ENCODE assay signal across 16 cellular contexts in the genomic region with DNA sequence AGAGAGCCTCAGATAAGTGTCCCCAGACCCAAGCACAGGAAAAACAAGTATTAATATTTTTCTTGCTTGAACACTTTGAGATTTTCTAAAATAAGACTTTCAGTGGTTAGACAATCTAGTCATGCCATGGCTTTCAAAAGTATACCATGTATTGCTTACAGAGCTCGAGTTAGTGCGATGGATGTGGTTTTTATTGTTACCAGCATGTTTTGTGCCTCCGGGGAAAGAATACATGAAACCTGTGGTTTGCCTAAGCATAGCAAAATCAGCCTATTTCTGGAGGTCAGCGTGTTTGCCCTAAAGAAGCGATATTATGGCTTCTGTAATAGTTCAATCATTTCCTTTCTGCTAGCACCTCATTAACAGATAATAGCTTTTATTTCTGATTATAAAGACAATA. TPM values are rescaled to one million over a fixed set of nuclear protein-coding genes. Genes with fewer than 3 reads are reported as not detected.
DNase-seq lines count a peak whose midpoint lies in the region; ATAC-seq and TF ChIP-seq lines count a peak whose summit lies in the region.
"Had no signal": no experiment of that assay in that cellular context is flagged by ENCODE, and none has a peak within 500 bp of the region (broad histone marks: within the 10 kb centered on the region; RNA-seq: fewer than 3 reads in every experiment).

No MANE protein-coding gene starts in this region.

- no peaks in the 10 kb centered on the region for H3K9me2 ChIP-seq in PC-3 (replicated peaks; ENCODE audit: low read length)

- H3K4me3 ChIP-seq in right cardiac atrium (ENCODE audit: low read length) (no peak overlapping the region), PC-3 (ENCODE audit: low read length) (no peak overlapping the region)

- no peak overlapping the region for H3K9ac ChIP-seq in PC-3 (ENCODE audit: low read length)

- no peaks in the 10 kb centered on the region for H3K9me3 Mint-ChIP-seq in immature natural killer cell
- H3K9me3 Mint-ChIP-seq: dendritic cell treated with granulocyte-macrophage colony-stimulating factor and Interleukin-4, amounts not matched to agents 40 ng/mL and 50 ng/mL, for 4 days had no signal

- H3K36me3 Mint-ChIP-seq in immature natural killer cell: no peaks in the 10 kb centered on the region

- no TSS peak for BruUV-seq in PC-3 (replicated peaks; lab: Mats Ljungman, UMichigan)

- no peak for TF ChIP-seq CTCF in PC-3 (conservative IDR thresholded peaks at IDR 0.05; ENCODE audit: low read depth, low read length)

- CTCF ChIA-PET in PC-3 (lab: Charles Lee): no interaction called here

- H3K4me1 ChIP-seq in right cardiac atrium (ENCODE audit: control insufficient read depth, insufficient read depth, low read length) (peaks cover 19% of the 10 kb centered on the region), PC-3 (ENCODE audit: insufficient read depth, low read length) (peaks cover 56% of the 10 kb centered on the region)

- ATAC-seq in GM18499 (IDR thresholded peaks at IDR 0.05; ENCODE audit: insufficient read depth, unreplicated experiment) (peak; percentile 70), GM19467 (IDR thresholded peaks at IDR 0.05; ENCODE audit: unreplicated experiment) (peak; percentile 63), HG03354 (IDR thresholded peaks at IDR 0.05; ENCODE audit: poor library complexity, severe bottlenecking, unreplicated experiment) (peak; percentile 53), right cardiac atrium (no peak), PC-3 (no peak)
- ATAC-seq: esophagus mucosa had no signal

- H4K20me1 ChIP-seq in PC-3 (ENCODE audit: low read length): no peaks in the 10 kb centered on the region

- H3K36me3 ChIP-seq in PC-3 (ENCODE audit: low read depth, low read length): no peaks in the 10 kb centered on the region

- no peak overlapping the region for H2AFZ ChIP-seq in PC-3 (ENCODE audit: low read length)

- no peak overlapping the region for H3K27ac Mint-ChIP-seq in immature natural killer cell
- H3K27ac Mint-ChIP-seq: dendritic cell treated with granulocyte-macrophage colony-stimulating factor and Interleukin-4, amounts not matched to agents 40 ng/mL and 50 ng/mL, for 4 days had no signal

- intact Hi-C loops in right cardiac atrium (cut with DNase I) (loop anchor here (2.0 to 10.0 kb wide), 5 partner anchors 85 to 217 kb away; no protein-coding TSS in a partner anchor), PC-3 (cut with micrococcal nuclease) (loop anchor here (5.0 kb wide), 1 partner anchor 67 kb away; no protein-coding TSS in a partner anchor)

- no peaks in the 10 kb centered on the region for H3K9me3 ChIP-seq in right cardiac atrium (ENCODE audit: control insufficient read depth, low read length)
- no peaks in the 10 kb centered on the region for H3K9me3 ChIP-seq in PC-3 (ENCODE audit: low read length)

- H3K79me2 ChIP-seq in PC-3 (ENCODE audit: low read length): no peaks in the 10 kb centered on the region

- H3K4me3 Mint-ChIP-seq in immature natural killer cell: no peak overlapping the region
- H3K4me3 Mint-ChIP-seq: dendritic cell treated with granulocyte-macrophage colony-stimulating factor and Interleukin-4, amounts not matched to agents 40 ng/mL and 50 ng/mL, for 4 days had no signal

- H3K27ac ChIP-seq in right cardiac atrium (ENCODE audit: low read length) (peak overlapping the region; percentile 50), PC-3 (ENCODE audit: low read length) (no peak overlapping the region)
- H3K27ac ChIP-seq: HL-60 had no signal

- WGBS in right cardiac atrium: 90% methylated on average over 5 of the region's 5 CpGs

- H3K27me3 ChIP-seq in right cardiac atrium (ENCODE audit: control insufficient read depth, insufficient read depth) (no peaks in the 10 kb centered on the region), PC-3 (ENCODE audit: low read length) (no peaks in the 10 kb centered on the region)

- DNase-seq in right cardiac atrium (no peak), immature natural killer cell (no peak), PC-3 (no peak)
- DNase-seq in activated CD4-positive, alpha-beta T cell treated with anti-CD3 and anti-CD28 coated beads, Interleukin-2, amount 50 U/mL, for 4 hours: no peak
- DNase-seq in activated T-cell treated with anti-CD3 and anti-CD28 coated beads, Interleukin-2, amount 50 U/mL, for 1 hour: no peak
- DNase-seq: DMS53; naive B cell; NCI-H1930; stimulated activated CD4-positive, alpha-beta T cell treated with anti-CD3 and anti-CD28 coated beads, Interleukin-2, amount 100 ng/mL, for 48 hours; T1000 had no signal

- no peaks in the 10 kb centered on the region for H3K4me1 Mint-ChIP-seq in immature natural killer cell

- H3K27me3 Mint-ChIP-seq in immature natural killer cell (ENCODE audit: low read depth in 3 of 3): peaks cover 2 to 5% (median 4%) of the 10 kb centered on the region in 3 donors
- H3K27me3 Mint-ChIP-seq: dendritic cell treated with granulocyte-macrophage colony-stimulating factor and Interleukin-4, amounts not matched to agents 40 ng/mL and 50 ng/mL, for 4 days had no signal

- H3F3A ChIP-seq in PC-3 (ENCODE audit: low read length, unreplicated experiment): peaks cover 5% of the 10 kb centered on the region

- POLR2A ChIA-PET in PC-3 (lab: Charles Lee; ENCODE audit: unreplicated experiment): interaction anchor here (0.7 kb wide), 2 partner anchors 22 to 78 kb away, joined by 3 to 4 read pairs; no protein-coding TSS in a partner anchor

- no peak overlapping the region for H3K4me2 ChIP-seq in PC-3 (ENCODE audit: low read length)

RNA-seq across cellular contexts. Expression of a gene that starts 21.6 kb away (rescaled TPM):
- 10 to 100 TPM; 47.8 to 70.9 (median 60.3) TPM for total RNA-seq in right cardiac atrium
- polyA plus RNA-seq in right cardiac atrium: 16.8 TPM
- polyA plus RNA-seq in immature natural killer cell: not detected
- total RNA-seq in PC-3 (2014; rRNA removed): 64.3 and 69.8 TPM in 2 replicates

Comparison
In these comparisons a context has a peak if more than half of its experiments do, and no peak if none do; other contexts are left out.
1. ATAC-seq: peak in GM18499 (single experiment), GM19467 (single experiment) and HG03354 (single experiment); none in right cardiac atrium (0 of 2) and PC-3 (single experiment).